ENCODE assay signal across 27 cellular contexts in genomic region chr10:115957010-115957395, GRCh38.
"Had no signal": no experiment of that assay in that cellular context is flagged by ENCODE, and none has a peak within 500 bp of the region (broad histone marks: within the 10 kb centered on the region; RNA-seq: fewer than 3 reads in every experiment).

No MANE protein-coding gene starts in this region.

- H3K4me3 ChIP-seq: colonic mucosa, esophagus muscularis mucosa, gastroesophageal sphincter, heart right ventricle, lower lobe of right lung, ovary, psoas muscle, right lobe of liver, smooth muscle cell, stomach, thyroid gland, vagina had no signal

- H3K36me3 ChIP-seq: colonic mucosa, esophagus muscularis mucosa, gastroesophageal sphincter, heart right ventricle, lower lobe of right lung, ovary, right lobe of liver, stomach, thyroid gland, vagina had no signal

- H3K27me3 ChIP-seq: colonic mucosa, esophagus muscularis mucosa, foreskin keratinocyte, gastroesophageal sphincter, heart right ventricle, ovary, right lobe of liver, stomach, thyroid gland, vagina had no signal

- ATAC-seq: gastroesophageal sphincter; heart right ventricle; left colon; left ventricle myocardium superior; lower lobe of right lung; natural killer cell; psoas muscle; right lobe of liver; stimulated activated effector memory CD8-positive, alpha-beta T cell treated with anti-CD3 and anti-CD28 coated beads, Interleukin-12 subunit alpha, Interleukin-12 subunit beta, amount 100 ng/mL, for 72 hours had no signal

- H3K4me1 ChIP-seq: colonic mucosa, esophagus muscularis mucosa, foreskin keratinocyte, gastroesophageal sphincter, heart right ventricle, lower lobe of right lung, psoas muscle, vagina had no signal

- H3K9me3 ChIP-seq: colonic mucosa, esophagus muscularis mucosa, gastroesophageal sphincter, heart right ventricle, lower lobe of right lung, ovary, psoas muscle, right lobe of liver, stomach, thyroid gland, vagina had no signal

- DNase-seq: colonic mucosa; effector memory CD4-positive, alpha-beta T cell; glutamatergic neuron; heart right ventricle; hippocampal formation; left colon; left ventricle myocardium superior; lower lobe of right lung; natural killer cell; occipital lobe; ovary; posterior cingulate gyrus; psoas muscle; right lobe of liver; stimulated activated CD4-positive, alpha-beta T cell treated with anti-CD3 and anti-CD28 coated beads, Interleukin-12 subunit alpha, Interleukin-12 subunit beta, amount 100 ng/mL, for 4 hours; stimulated activated CD4-positive, alpha-beta T cell treated with anti-CD3 and anti-CD28 coated beads, Interleukin-1b, Interleukin-23, amount 100 ng/mL, for 48 hours; stimulated activated CD4-positive, alpha-beta T cell treated with anti-CD3 and anti-CD28 coated beads, Interleukin-4, amount 100 ng/mL, for 1 hour; stimulated activated naive CD4-positive, alpha-beta T cell treated with Interleukin-2 at 50 U/mL for 16 hours; stomach; thyroid gland; trophoblast cell had no signal

- H3K27ac ChIP-seq: colonic mucosa, esophagus muscularis mucosa, foreskin keratinocyte, gastroesophageal sphincter, heart right ventricle, lower lobe of right lung, ovary, psoas muscle, right lobe of liver, stomach, thyroid gland, vagina had no signal
